ENCODE assay signal across 8 cellular contexts in genomic region chr19:3692141-3693029, GRCh38. TPM values are rescaled to one million over a fixed set of nuclear protein-coding genes. Genes with fewer than 3 reads are reported as not detected.
DNase-seq lines count a peak whose midpoint lies in the region; ATAC-seq and TF ChIP-seq lines count a peak whose summit lies in the region.

No MANE protein-coding gene starts in this region.

- H3K36me3 Mint-ChIP-seq in activated CD4-positive, alpha-beta memory T cell treated with anti-CD3 and anti-CD28 coated beads for 36 hours = peaks cover 5% of the 10 kb centered on the region

- peak overlapping the region; percentile 93 to 99 (median 96) for H3K27ac ChIP-seq in esophagus muscularis mucosa (replicated peaks in 1 of 4)
- no peak overlapping the region for H3K27ac ChIP-seq in smooth muscle cell (ENCODE audit: low read depth)

- H3K4me3 Mint-ChIP-seq in activated CD4-positive, alpha-beta memory T cell treated with anti-CD3 and anti-CD28 coated beads for 36 hours = no peak overlapping the region

- H2AFZ ChIP-seq in smooth muscle cell (ENCODE audit: low read depth) = no peak overlapping the region

- POLR2A ChIA-PET in activated CD4-positive, alpha-beta memory T cell treated with anti-CD3 and anti-CD28 coated beads for 36 hours (lab: Charles Lee) = no interaction called here

- peaks cover 28% of the 10 kb centered on the region for H3K4me1 Mint-ChIP-seq in activated CD4-positive, alpha-beta memory T cell treated with anti-CD3 and anti-CD28 coated beads for 36 hours (ENCODE audit: low read depth)

- H3K9me3 Mint-ChIP-seq in activated CD4-positive, alpha-beta memory T cell treated with anti-CD3 and anti-CD28 coated beads for 36 hours = no peaks in the 10 kb centered on the region

- no peaks in the 10 kb centered on the region for H3K27me3 Mint-ChIP-seq in activated CD4-positive, alpha-beta memory T cell treated with anti-CD3 and anti-CD28 coated beads for 36 hours

- H3K36me3 ChIP-seq in esophagus muscularis mucosa (peaks cover 0 to 15% (median 12%) of the 10 kb centered on the region in 4 donors), smooth muscle cell (ENCODE audit: low read depth) (no peaks in the 10 kb centered on the region)

- CTCF ChIA-PET in activated CD4-positive, alpha-beta memory T cell treated with anti-CD3 and anti-CD28 coated beads for 36 hours (lab: Charles Lee) = interaction anchor here (0.5 to 5.8 kb wide), 8 partner anchors 8 to 742 kb away, joined by 3 to 39 read pairs (median 7); partner anchors contain the start of genes PIP5K1C and TJP3

- no peak for TF ChIP-seq POLR2A in esophagus muscularis mucosa (IDR thresholded peaks at IDR 0.05; ENCODE audit: low read depth)

- in situ Hi-C loops in KBM-7 (cut with MboI; ENCODE audit: low pct_unique_long_range_greater_than_20kb, low sequenced_read_pairs) = no loop called here

- no peaks in the 10 kb centered on the region for H3F3A ChIP-seq in smooth muscle cell (ENCODE audit: low read depth)

- H3K4me2 ChIP-seq in smooth muscle cell = no peak overlapping the region

- H3K27me3 ChIP-seq in esophagus muscularis mucosa = no peaks in the 10 kb centered on the region
- H3K27me3 ChIP-seq in smooth muscle cell (ENCODE audit: low read depth) = no peaks in the 10 kb centered on the region

- ATAC-seq in HG03378 (IDR thresholded peaks at IDR 0.05; ENCODE audit: unreplicated experiment) (no peak), HG03280 (IDR thresholded peaks at IDR 0.05; ENCODE audit: unreplicated experiment) (no peak)

- H3K4me3 ChIP-seq in esophagus muscularis mucosa (peak overlapping the region in 2 of 4 donors; percentile 0 to 20), smooth muscle cell (no peak overlapping the region)

- H3K9me3 ChIP-seq in esophagus muscularis mucosa (no peaks in the 10 kb centered on the region), smooth muscle cell (replicated peaks; ENCODE audit: low read depth) (no peaks in the 10 kb centered on the region)

- H3K4me1 ChIP-seq in esophagus muscularis mucosa = peaks cover 21 to 87% (median 75%) of the 10 kb centered on the region in 4 donors
- peaks cover 10% of the 10 kb centered on the region for H3K4me1 ChIP-seq in smooth muscle cell (ENCODE audit: low read depth)

- TF ChIP-seq CTCF in esophagus muscularis mucosa (IDR thresholded peaks at IDR 0.05) (peak; percentile 55 to 70 (median 69)), smooth muscle cell (IDR thresholded peaks at IDR 0.05; ENCODE audit: borderline replicate concordance, insufficient read depth, poor library complexity, severe bottlenecking) (peak; percentile 46)

- DNase-seq in GM19238 (ENCODE audit: insufficient read length, low spot score) = peak; percentile 54
- DNase-seq in activated CD4-positive, alpha-beta memory T cell treated with anti-CD3 and anti-CD28 coated beads for 36 hours = peak; percentile 66
- no peak for DNase-seq in esophagus muscularis mucosa (ENCODE audit: extremely low spot score)
- no peak for DNase-seq in smooth muscle cell (lab: John Stamatoyannopoulos, UW; ENCODE audit: unreplicated experiment)
- no peak for DNase-seq in KBM-7
- DNase-seq in DMS153 (lab: John Stamatoyannopoulos, UW) = no peak

- no peak overlapping the region for H3K9ac ChIP-seq in smooth muscle cell (ENCODE audit: low read depth)

- TF ChIP-seq EP300 in esophagus muscularis mucosa (IDR thresholded peaks at IDR 0.05) = no peak

- H4K20me1 ChIP-seq in smooth muscle cell (ENCODE audit: low read depth) = peaks cover 99% of the 10 kb centered on the region

- WGBS in esophagus muscularis mucosa = 81% methylated on average over 21 of the region's 25 CpGs
- WGBS in smooth muscle cell (ENCODE audit: low lambda C conversion rate) = 97% methylated on average over 20 of the region's 25 CpGs

- no peak overlapping the region for H3K27ac Mint-ChIP-seq in activated CD4-positive, alpha-beta memory T cell treated with anti-CD3 and anti-CD28 coated beads for 36 hours

- H3K79me2 ChIP-seq in smooth muscle cell (ENCODE audit: low read depth) = peaks cover 95% of the 10 kb centered on the region

- intact Hi-C loops in activated CD4-positive, alpha-beta memory T cell treated with anti-CD3 and anti-CD28 coated beads for 36 hours (cut with micrococcal nuclease) = no loop called here
- intact Hi-C loops in esophagus muscularis mucosa (cut with DNase I) = no loop called here

RNA-seq across cellular contexts. Expression of gene PIP5K1C, which starts 7.9 kb away (rescaled TPM):
- 10 to 100 TPM; 14.7 to 15.7 TPM for total RNA-seq in activated CD4-positive, alpha-beta memory T cell treated with anti-CD3 and anti-CD28 coated beads for 36 hours
- total RNA-seq in esophagus muscularis mucosa = 100 to 1,000 TPM in 2 of 4 donors, 10 to 100 TPM in 2; 73.2 to 180 (median 99.9) TPM
- 8.2 and 13.2 TPM in 2 replicates for total RNA-seq in smooth muscle cell
- 27.2 and 29.9 TPM in 2 replicates for polyA plus RNA-seq in smooth muscle cell

RNA-seq across cellular contexts. Expression of gene TJP3, which starts 15.8 kb away (rescaled TPM):
- total RNA-seq in activated CD4-positive, alpha-beta memory T cell treated with anti-CD3 and anti-CD28 coated beads for 36 hours = 1 to 10 TPM; 3.1 to 3.7 TPM
- total RNA-seq in esophagus muscularis mucosa = 1 to 10 TPM in 1 of 4 donors, under 1 TPM in 2, not detected in 1; 0.06 to 4.2 (median 0.17) TPM
- 1.7 and 6.2 TPM in 2 replicates for total RNA-seq in smooth muscle cell
- polyA plus RNA-seq in smooth muscle cell = 1.2 and 9.0 TPM in 2 replicates

Comparison
In these comparisons a context has a peak if more than half of its experiments do, and no peak if none do; other contexts are left out.
1. DNase-seq: peak in GM19238 (single experiment) and activated CD4-positive, alpha-beta memory T cell treated with anti-CD3 and anti-CD28 coated beads for 36 hours (single experiment); none in esophagus muscularis mucosa (single experiment), smooth muscle cell (single experiment), KBM-7 (single experiment) and DMS153 (single experiment).